ENCODE assay signal across 13 cellular contexts in genomic region chr14:72292689-72293024, GRCh38.
DNase-seq lines count a peak whose midpoint lies in the region; ATAC-seq and TF ChIP-seq lines count a peak whose summit lies in the region.
"Had no signal": no experiment of that assay in that cellular context is flagged by ENCODE, and none has a peak within 500 bp of the region (broad histone marks: within the 10 kb centered on the region; RNA-seq: fewer than 3 reads in every experiment).

No MANE protein-coding gene starts in this region.

- H3K9me2 ChIP-seq in PC-3 (replicated peaks; ENCODE audit: low read length) = no peaks in the 10 kb centered on the region

- no peak overlapping the region for H3K27ac ChIP-seq in PC-3 (ENCODE audit: low read length)
- H3K27ac ChIP-seq: GM23248 had no signal

- no peak overlapping the region for H2AFZ ChIP-seq in PC-3 (ENCODE audit: low read length)

- no peaks in the 10 kb centered on the region for H3K4me1 ChIP-seq in PC-3 (ENCODE audit: insufficient read depth, low read length)

- no peak overlapping the region for H3K4me2 ChIP-seq in PC-3 (ENCODE audit: low read length)

- no peaks in the 10 kb centered on the region for H3F3A ChIP-seq in PC-3 (ENCODE audit: low read length, unreplicated experiment)

- POLR2A ChIA-PET in PC-3 (lab: Charles Lee; ENCODE audit: unreplicated experiment) = no interaction called here
- POLR2A ChIA-PET in activated CD8-positive, alpha-beta T cell treated with anti-CD3 and anti-CD28 coated beads, Interleukin-2, amount 10 ng/mL, durations not matched to agents 7 days and 5 days (lab: Charles Lee) = no interaction called here

- no peaks in the 10 kb centered on the region for H3K9me3 ChIP-seq in PC-3 (ENCODE audit: low read length)

- intact Hi-C loops in Right ventricle myocardium superior (cut with DNase I) (loop anchor here (1.0 to 5.0 kb wide), 2 partner anchors 270 to 360 kb away; partner anchors contain the start of gene RGS6), cardiac septum (cut with DNase I) (loop anchor here (1.0 to 10.0 kb wide), 2 partner anchors 268 to 360 kb away; partner anchors contain the start of gene RGS6), PC-3 (cut with micrococcal nuclease) (loop anchor here (2.0 to 5.0 kb wide), 2 partner anchors 360 to 1190 kb away; partner anchors contain the start of gene RGS6)

- H3K27ac Mint-ChIP-seq in endothelial cell (ENCODE audit: unreplicated experiment) = no peak overlapping the region
- H3K27ac Mint-ChIP-seq in activated CD8-positive, alpha-beta T cell treated with anti-CD3 and anti-CD28 coated beads, Interleukin-2, amount 10 ng/mL, durations not matched to agents 7 days and 5 days = no peak overlapping the region
- H3K27ac Mint-ChIP-seq in activated CD8-positive, alpha-beta memory T cell treated with anti-CD3 and anti-CD28 coated beads, Interleukin-2, amount 10 ng/mL, durations not matched to agents 7 days and 5 days = no peak overlapping the region
- H3K27ac Mint-ChIP-seq: CD4-positive, CD25-positive, alpha-beta regulatory T cell; T-cell had no signal

- H3K9me3 Mint-ChIP-seq in endothelial cell (ENCODE audit: unreplicated experiment) = peaks cover 3% of the 10 kb centered on the region
- H3K9me3 Mint-ChIP-seq in activated CD8-positive, alpha-beta T cell treated with anti-CD3 and anti-CD28 coated beads, Interleukin-2, amount 10 ng/mL, durations not matched to agents 7 days and 5 days (ENCODE audit: insufficient read depth) = no peaks in the 10 kb centered on the region
- no peaks in the 10 kb centered on the region for H3K9me3 Mint-ChIP-seq in activated CD8-positive, alpha-beta memory T cell treated with anti-CD3 and anti-CD28 coated beads, Interleukin-2, amount 10 ng/mL, durations not matched to agents 7 days and 5 days (ENCODE audit: low read depth)

- H3K27me3 Mint-ChIP-seq in endothelial cell (ENCODE audit: unreplicated experiment) = peaks cover 6% of the 10 kb centered on the region
- H3K27me3 Mint-ChIP-seq in activated CD8-positive, alpha-beta T cell treated with anti-CD3 and anti-CD28 coated beads, Interleukin-2, amount 10 ng/mL, durations not matched to agents 7 days and 5 days (ENCODE audit: low read depth) = peaks cover 42% of the 10 kb centered on the region
- H3K27me3 Mint-ChIP-seq in activated CD8-positive, alpha-beta memory T cell treated with anti-CD3 and anti-CD28 coated beads, Interleukin-2, amount 10 ng/mL, durations not matched to agents 7 days and 5 days = peaks cover 37% of the 10 kb centered on the region

- TF ChIP-seq CTCF in PC-3 (conservative IDR thresholded peaks at IDR 0.05; ENCODE audit: low read depth, low read length) (no peak), endothelial cell (IDR thresholded peaks at IDR 0.05; ENCODE audit: unreplicated experiment) (peak; percentile 8)

- BruUV-seq in PC-3 (replicated peaks; lab: Mats Ljungman, UMichigan) = no TSS peak

- peaks cover 14% of the 10 kb centered on the region for H3K4me1 Mint-ChIP-seq in endothelial cell (ENCODE audit: unreplicated experiment)
- H3K4me1 Mint-ChIP-seq in activated CD8-positive, alpha-beta T cell treated with anti-CD3 and anti-CD28 coated beads, Interleukin-2, amount 10 ng/mL, durations not matched to agents 7 days and 5 days (ENCODE audit: low read depth) = no peaks in the 10 kb centered on the region
- H3K4me1 Mint-ChIP-seq in activated CD8-positive, alpha-beta memory T cell treated with anti-CD3 and anti-CD28 coated beads, Interleukin-2, amount 10 ng/mL, durations not matched to agents 7 days and 5 days = no peaks in the 10 kb centered on the region
- H3K4me1 Mint-ChIP-seq: T-cell had no signal

- no peaks in the 10 kb centered on the region for H3K36me3 ChIP-seq in PC-3 (ENCODE audit: low read depth, low read length)

- H4K20me1 ChIP-seq in PC-3 (ENCODE audit: low read length) = no peaks in the 10 kb centered on the region

- ATAC-seq in Right ventricle myocardium superior (ENCODE audit: poor library complexity) = peak; percentile 12
- peak; percentile 40 for ATAC-seq in PC-3
- ATAC-seq in activated CD8-positive, alpha-beta T cell treated with anti-CD3 and anti-CD28 coated beads, Interleukin-2, amount 10 ng/mL, durations not matched to agents 7 days and 5 days = no peak
- no peak for ATAC-seq in HG03460 (IDR thresholded peaks at IDR 0.05; ENCODE audit: unreplicated experiment)
- no peak for ATAC-seq in activated CD8-positive, alpha-beta memory T cell treated with anti-CD3 and anti-CD28 coated beads, Interleukin-2, amount 10 ng/mL, durations not matched to agents 7 days and 5 days
- ATAC-seq: T-cell had no signal

- H3K36me3 Mint-ChIP-seq in endothelial cell (ENCODE audit: low read depth, unreplicated experiment) = peaks cover 4% of the 10 kb centered on the region
- no peaks in the 10 kb centered on the region for H3K36me3 Mint-ChIP-seq in activated CD8-positive, alpha-beta T cell treated with anti-CD3 and anti-CD28 coated beads, Interleukin-2, amount 10 ng/mL, durations not matched to agents 7 days and 5 days (ENCODE audit: low read depth)
- H3K36me3 Mint-ChIP-seq in activated CD8-positive, alpha-beta memory T cell treated with anti-CD3 and anti-CD28 coated beads, Interleukin-2, amount 10 ng/mL, durations not matched to agents 7 days and 5 days = no peaks in the 10 kb centered on the region
- H3K36me3 Mint-ChIP-seq: CD4-positive, CD25-positive, alpha-beta regulatory T cell; T-cell had no signal

- no peak overlapping the region for H3K9ac ChIP-seq in PC-3 (ENCODE audit: low read length)
- H3K9ac ChIP-seq: GM23248 had no signal

- DNase-seq in Right ventricle myocardium superior = no peak
- no peak for DNase-seq in cardiac septum (ENCODE audit: low spot score)
- DNase-seq in PC-3 = no peak
- DNase-seq in endothelial cell (ENCODE audit: low spot score) = no peak
- no peak for DNase-seq in activated CD8-positive, alpha-beta T cell treated with anti-CD3 and anti-CD28 coated beads, Interleukin-2, amount 10 ng/mL, durations not matched to agents 7 days and 5 days
- no peak for DNase-seq in activated CD8-positive, alpha-beta memory T cell treated with anti-CD3 and anti-CD28 coated beads, Interleukin-2, amount 10 ng/mL, durations not matched to agents 7 days and 5 days
- DNase-seq in occipital lobe (lab: John Stamatoyannopoulos, UW) = no peak
- DNase-seq: NCI-H1092, T-cell had no signal

- no peak overlapping the region for H3K4me3 ChIP-seq in PC-3 (ENCODE audit: low read length)
- H3K4me3 ChIP-seq: GM23248, K562 had no signal

- peaks cover 62% of the 10 kb centered on the region for H3K27me3 ChIP-seq in PC-3 (ENCODE audit: low read length)

- H3K4me3 Mint-ChIP-seq in endothelial cell (ENCODE audit: unreplicated experiment) = no peak overlapping the region
- no peak overlapping the region for H3K4me3 Mint-ChIP-seq in activated CD8-positive, alpha-beta T cell treated with anti-CD3 and anti-CD28 coated beads, Interleukin-2, amount 10 ng/mL, durations not matched to agents 7 days and 5 days
- no peak overlapping the region for H3K4me3 Mint-ChIP-seq in activated CD8-positive, alpha-beta memory T cell treated with anti-CD3 and anti-CD28 coated beads, Interleukin-2, amount 10 ng/mL, durations not matched to agents 7 days and 5 days
- H3K4me3 Mint-ChIP-seq: CD4-positive, CD25-positive, alpha-beta regulatory T cell; T-cell had no signal

- CTCF ChIA-PET in PC-3 (lab: Charles Lee) = no interaction called here
- CTCF ChIA-PET in activated CD8-positive, alpha-beta T cell treated with anti-CD3 and anti-CD28 coated beads, Interleukin-2, amount 10 ng/mL, durations not matched to agents 7 days and 5 days (lab: Charles Lee) = interaction anchor here (0.9 kb wide), 1 partner anchor 30 kb away, joined by 3 read pairs; no protein-coding TSS in a partner anchor
- CTCF ChIA-PET in activated CD8-positive, alpha-beta memory T cell treated with anti-CD3 and anti-CD28 coated beads, Interleukin-2, amount 10 ng/mL, durations not matched to agents 7 days and 5 days (lab: Charles Lee) = interaction anchor here (0.6 kb wide), 1 partner anchor 258 kb away, joined by 3 read pairs; no protein-coding TSS in a partner anchor

- H3K79me2 ChIP-seq in PC-3 (ENCODE audit: low read length) = no peaks in the 10 kb centered on the region

Comparison
In these comparisons a context has a peak if more than half of its experiments do, and no peak if none do; other contexts are left out.
1. ATAC-seq: peak in Right ventricle myocardium superior (single experiment) and PC-3 (single experiment); none in activated CD8-positive, alpha-beta T cell treated with anti-CD3 and anti-CD28 coated beads, Interleukin-2, amount 10 ng/mL, durations not matched to agents 7 days and 5 days (single experiment), HG03460 (single experiment) and activated CD8-positive, alpha-beta memory T cell treated with anti-CD3 and anti-CD28 coated beads, Interleukin-2, amount 10 ng/mL, durations not matched to agents 7 days and 5 days (single experiment).